Comparison of ENCODE assay signal across 36 cellular contexts in the genomic region with DNA sequence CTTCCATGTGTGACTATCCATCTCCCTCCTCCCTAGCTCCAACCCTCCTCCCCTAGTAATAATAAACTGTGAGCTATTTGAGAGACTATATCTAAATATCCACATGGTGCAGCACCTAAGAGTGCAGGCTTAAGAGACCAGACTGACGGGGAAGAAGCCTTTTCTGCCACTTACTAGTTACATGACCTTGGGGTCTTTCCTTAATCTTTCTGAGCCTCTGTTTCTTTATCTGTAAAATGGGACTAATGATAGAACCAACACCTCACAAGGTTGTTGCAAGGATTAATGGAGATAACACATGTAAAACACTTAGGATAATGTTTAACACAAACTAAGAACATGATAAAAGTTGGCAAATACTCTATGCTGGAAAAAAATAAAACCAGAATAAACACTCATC. TPM values are rescaled to one million over a fixed set of nuclear protein-coding genes. Genes with fewer than 3 reads are reported as not detected.
"Had no signal": no experiment of that assay in that cellular context is flagged by ENCODE, and none has a peak within 500 bp of the region (broad histone marks: within the 10 kb centered on the region; RNA-seq: fewer than 3 reads in every experiment).

No MANE protein-coding gene starts in this region.

- H3K9ac ChIP-seq: KMS-11 had no signal

- H3K4me2 ChIP-seq: KMS-11 had no signal

- H3K4me3 ChIP-seq: MG63 had no signal

- H3K27ac ChIP-seq: KMS-11 had no signal

- DNase-seq: Karpas-422, Kasumi-1, MG63, MM.1S, MV-4-11, NCI-H1048, NCI-H1092, NCI-H1092 treated with DMSO at 0.1 percent for 48 hours, NCI-H1105 treated with DMSO at 0.1 percent for 48 hours, NCI-H1417, NCI-H1417 treated with DMSO at 0.1 percent for 48 hours, NCI-H1436, NCI-H1436 treated with DMSO at 0.1 percent for 48 hours, NCI-H146, NCI-H1694, NCI-H1694 treated with DMSO at 0.1 percent for 48 hours, NCI-H187, NCI-H187 treated with DMSO at 0.1 percent for 48 hours, NCI-H1930, NCI-H2029, NCI-H2029 treated with DMSO at 0.1 percent for 48 hours, NCI-H2081, NCI-H2081 treated with DMSO at 0.1 percent for 48 hours, NCI-H2107, NCI-H2171, NCI-H2227 treated with DMSO at 0.1 percent for 48 hours, NCI-H226, NCI-H345, NCI-H446, NCI-H446 treated with DMSO at 0.1 percent for 48 hours, NCI-H510A, NCI-H510A treated with DMSO at 0.1 percent for 48 hours had no signal

- H3K9me3 ChIP-seq: MG63 had no signal

- H3K36me3 ChIP-seq: MG63 had no signal

- H3K27me3 ChIP-seq: MG63 had no signal

RNA-seq across cellular contexts. Expression of gene FGF8, which starts 43.8 kb away (rescaled TPM):
- total RNA-seq: LHCN-M2, M059J, MCF 10A had no signal
